Comparison of ENCODE assay signal across 9 cellular contexts in the genomic region with DNA sequence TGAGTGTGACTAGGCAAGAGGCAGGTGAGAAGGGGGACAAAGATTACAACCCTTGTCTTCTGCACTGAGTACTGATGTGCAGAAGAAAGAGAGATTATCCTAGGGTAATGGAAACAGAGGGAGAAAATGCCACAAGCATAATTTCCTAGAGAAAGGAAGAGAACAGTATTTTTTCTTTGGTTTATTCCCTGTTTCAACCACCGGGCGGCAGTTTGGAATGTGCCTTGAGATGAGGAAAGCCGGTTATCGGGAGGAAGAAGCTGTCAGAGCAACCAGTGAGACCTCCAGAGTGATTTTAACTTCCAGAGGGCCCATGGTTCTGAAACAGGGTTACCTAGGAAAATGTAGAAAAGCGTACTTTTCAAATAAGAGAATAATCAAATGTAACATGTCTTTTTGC.
DNase-seq lines count a peak whose midpoint lies in the region; ATAC-seq, FAIRE-seq and TF ChIP-seq lines count a peak whose summit lies in the region.
"Had no signal": no experiment of that assay in that cellular context is flagged by ENCODE, and none has a peak within 500 bp of the region (broad histone marks: within the 10 kb centered on the region; RNA-seq: fewer than 3 reads in every experiment).

No MANE protein-coding gene starts in this region.

- H3K36me3 ChIP-seq in OCI-LY7 (ENCODE audit: insufficient read depth, low read length): peaks cover 57% of the 10 kb centered on the region
- peaks cover 2% of the 10 kb centered on the region in 2 experiments for H3K36me3 ChIP-seq in endothelial cell of umbilical vein (ENCODE audit: control insufficient read depth in 2 of 2, extremely low read depth in 1 of 2, insufficient read depth in 2 of 2, low read length in 2 of 2)

- H3K9me2 ChIP-seq in OCI-LY7 (ENCODE audit: insufficient read depth, low read length): no peaks in the 10 kb centered on the region

- no peak for FAIRE-seq in endothelial cell of umbilical vein (lab: Jason Lieb, UNC)

- no peak overlapping the region for H3K4me2 ChIP-seq in OCI-LY7 (ENCODE audit: low read length)
- H3K4me2 ChIP-seq in endothelial cell of umbilical vein (ENCODE audit: insufficient read depth, low read length): no peak overlapping the region

- no peak overlapping the region for H3K9ac ChIP-seq in endothelial cell of umbilical vein (replicated peaks; ENCODE audit: extremely low read depth, insufficient read depth, low read length)

- no peaks in the 10 kb centered on the region for H4K20me1 ChIP-seq in OCI-LY7 (ENCODE audit: insufficient read depth, low read length)
- no peaks in the 10 kb centered on the region for H4K20me1 ChIP-seq in endothelial cell of umbilical vein (replicated peaks; ENCODE audit: control insufficient read depth, extremely low read depth, insufficient read depth, low read length)

- intact Hi-C loops in activated CD4-positive, alpha-beta T cell treated with anti-CD3 and anti-CD28 coated beads for 36 hours (cut with DNase I, micrococcal nuclease): loop anchor here in 1 of 2 experiments (5.0 kb wide), 1 partner anchor 116 kb away; no protein-coding TSS in a partner anchor
- intact Hi-C loops in OCI-LY7 (cut with micrococcal nuclease; ENCODE audit: unreplicated experiment) (loop anchor here (1.0 kb wide), 1 partner anchor 117 kb away; no protein-coding TSS in a partner anchor), endothelial cell of umbilical vein (cut with micrococcal nuclease) (loop anchor here (1.0 to 10.0 kb wide), 3 partner anchors 117 to 683 kb away; no protein-coding TSS in a partner anchor)

- DNase-seq in activated CD4-positive, alpha-beta T cell treated with anti-CD3 and anti-CD28 coated beads for 36 hours: peak; percentile 10
- DNase-seq in activated CD4-positive, alpha-beta T cell treated with anti-CD3 and anti-CD28 coated beads, Interleukin-2, amount 50 U/mL, for 48 hours: no peak
- DNase-seq in OCI-LY7 (ENCODE audit: low spot score) (peak; percentile 4), endothelial cell of umbilical vein (ENCODE audit: low read depth, low spot score) (peak; percentile 46), myocyte (ENCODE audit: low read depth) (peak; percentile 56), NCI-H510A (lab: John Stamatoyannopoulos, UW) (no peak)
- no peak for DNase-seq in activated T-cell treated with anti-CD3 and anti-CD28 coated beads, Interleukin-2, amount 50 U/mL, for 24 hours
- DNase-seq in T-helper 2 cell treated with Interferon-gamma antibody and Interleukin-4, amounts not matched to agents 5 μg/mL and 100 μg/mL, for 36 hours (ENCODE audit: low spot score): no peak

- no peaks in the 10 kb centered on the region for H3K27me3 ChIP-seq in endothelial cell of umbilical vein (ENCODE audit: control insufficient read depth in 2 of 2, insufficient read depth in 2 of 2, low read length in 2 of 2)

- H3K9me3 ChIP-seq in OCI-LY7 (ENCODE audit: low read length) (no peaks in the 10 kb centered on the region), endothelial cell of umbilical vein (replicated peaks; ENCODE audit: control insufficient read depth, insufficient read depth, low read length) (no peaks in the 10 kb centered on the region)

- BruUV-seq in OCI-LY7 (replicated peaks; lab: Mats Ljungman, UMichigan): no TSS peak
- BruUV-seq in endothelial cell of umbilical vein (replicated peaks; lab: Mats Ljungman, UMichigan): no TSS peak

- ATAC-seq in activated CD4-positive, alpha-beta T cell treated with anti-CD3 and anti-CD28 coated beads for 36 hours: no peak

- H3K27me3 Mint-ChIP-seq in activated CD4-positive, alpha-beta T cell treated with anti-CD3 and anti-CD28 coated beads for 36 hours: no peaks in the 10 kb centered on the region
- H3K27me3 Mint-ChIP-seq in activated T-cell treated with anti-CD3 and anti-CD28 coated beads, Interleukin-2, amount 50 U/mL, for 24 hours: no peaks in the 10 kb centered on the region
- H3K27me3 Mint-ChIP-seq in T-helper 2 cell treated with Interferon-gamma antibody and Interleukin-4, amounts not matched to agents 5 μg/mL and 100 μg/mL, for 36 hours (ENCODE audit: low read depth): no peaks in the 10 kb centered on the region
- H3K27me3 Mint-ChIP-seq: activated naive CD8-positive, alpha-beta T cell had no signal

- H2AFZ ChIP-seq in OCI-LY7 (ENCODE audit: low read length): no peak overlapping the region
- no peak overlapping the region for H2AFZ ChIP-seq in endothelial cell of umbilical vein (ENCODE audit: low read depth, low read length)

- no peaks in the 10 kb centered on the region for H3K4me1 Mint-ChIP-seq in activated CD4-positive, alpha-beta T cell treated with anti-CD3 and anti-CD28 coated beads for 36 hours
- H3K4me1 Mint-ChIP-seq in activated T-cell treated with anti-CD3 and anti-CD28 coated beads, Interleukin-2, amount 50 U/mL, for 24 hours (ENCODE audit: low read depth): no peaks in the 10 kb centered on the region
- peaks cover 2% of the 10 kb centered on the region for H3K4me1 Mint-ChIP-seq in T-helper 2 cell treated with Interferon-gamma antibody and Interleukin-4, amounts not matched to agents 5 μg/mL and 100 μg/mL, for 36 hours (ENCODE audit: low read depth)

- H3K27ac ChIP-seq in OCI-LY7 (ENCODE audit: low read depth, low read length, poor library complexity, severe bottlenecking) (no peak overlapping the region), endothelial cell of umbilical vein (ENCODE audit: insufficient read depth, low read depth, low read length) (no peak overlapping the region)

- CTCF ChIA-PET in activated CD4-positive, alpha-beta T cell treated with anti-CD3 and anti-CD28 coated beads for 36 hours (lab: Charles Lee): no interaction called here
- CTCF ChIA-PET in OCI-LY7 (lab: Charles Lee; ENCODE audit: unreplicated experiment): no interaction called here
- CTCF ChIA-PET in endothelial cell of umbilical vein (lab: Charles Lee): interaction anchor here (0.6 to 3.3 kb wide), 21 partner anchors 9 to 682 kb away, joined by 3 to 98 read pairs (median 4); partner anchors contain the start of gene REV3L

- peak; percentile 69 for TF ChIP-seq CTCF in OCI-LY7 (conservative IDR thresholded peaks at IDR 0.05; ENCODE audit: low read length)
- TF ChIP-seq CTCF in endothelial cell of umbilical vein (IDR thresholded peaks at IDR 0.05; ENCODE audit: extremely low read depth in 1 of 2, insufficient read depth in 1 of 2, low read depth in 1 of 2, low read length in 2 of 2): peak; percentile 22 to 48

- no peak for TF ChIP-seq POLR2A in endothelial cell of umbilical vein (IDR thresholded peaks at IDR 0.05; ENCODE audit: low read depth, low read length)

- no peaks in the 10 kb centered on the region for H3K9me1 ChIP-seq in endothelial cell of umbilical vein (replicated peaks; ENCODE audit: control insufficient read depth, extremely low read depth, insufficient read depth, low read length)

- POLR2A ChIA-PET in activated CD4-positive, alpha-beta T cell treated with anti-CD3 and anti-CD28 coated beads for 36 hours (lab: Charles Lee): no interaction called here
- POLR2A ChIA-PET in OCI-LY7 (lab: Charles Lee): no interaction called here
- POLR2A ChIA-PET in endothelial cell of umbilical vein (lab: Charles Lee): no interaction called here

- H3K4me3 Mint-ChIP-seq in activated CD4-positive, alpha-beta T cell treated with anti-CD3 and anti-CD28 coated beads for 36 hours: no peak overlapping the region
- H3K4me3 Mint-ChIP-seq in activated T-cell treated with anti-CD3 and anti-CD28 coated beads, Interleukin-2, amount 50 U/mL, for 24 hours: no peak overlapping the region
- no peak overlapping the region for H3K4me3 Mint-ChIP-seq in T-helper 2 cell treated with Interferon-gamma antibody and Interleukin-4, amounts not matched to agents 5 μg/mL and 100 μg/mL, for 36 hours
- H3K4me3 Mint-ChIP-seq: activated naive CD8-positive, alpha-beta T cell had no signal

- no peaks in the 10 kb centered on the region for H3K79me2 ChIP-seq in OCI-LY7 (ENCODE audit: insufficient read depth, low read depth, low read length)
- no peaks in the 10 kb centered on the region for H3K79me2 ChIP-seq in endothelial cell of umbilical vein (ENCODE audit: control insufficient read depth, insufficient read depth, low read length)

- dilution Hi-C loops in endothelial cell of umbilical vein (cut with MboI; ENCODE audit: extremely low pct_ligation_motif_present, low sequenced_read_pairs): no loop called here

- H3K4me1 ChIP-seq in OCI-LY7 (ENCODE audit: insufficient read depth, low read length, poor library complexity, severe bottlenecking) (no peaks in the 10 kb centered on the region), endothelial cell of umbilical vein (ENCODE audit: control insufficient read depth, extremely low read depth, insufficient read depth, low read length) (no peaks in the 10 kb centered on the region)

- peaks cover 11% of the 10 kb centered on the region for H3K36me3 Mint-ChIP-seq in activated CD4-positive, alpha-beta T cell treated with anti-CD3 and anti-CD28 coated beads for 36 hours (ENCODE audit: low read depth)
- H3K36me3 Mint-ChIP-seq in activated T-cell treated with anti-CD3 and anti-CD28 coated beads, Interleukin-2, amount 50 U/mL, for 24 hours (ENCODE audit: low read depth): peaks cover 44% of the 10 kb centered on the region
- peaks cover 23% of the 10 kb centered on the region for H3K36me3 Mint-ChIP-seq in T-helper 2 cell treated with Interferon-gamma antibody and Interleukin-4, amounts not matched to agents 5 μg/mL and 100 μg/mL, for 36 hours (ENCODE audit: low read depth)

- no peaks in the 10 kb centered on the region for H3K9me3 Mint-ChIP-seq in activated CD4-positive, alpha-beta T cell treated with anti-CD3 and anti-CD28 coated beads for 36 hours (ENCODE audit: low read depth)
- H3K9me3 Mint-ChIP-seq in activated T-cell treated with anti-CD3 and anti-CD28 coated beads, Interleukin-2, amount 50 U/mL, for 24 hours: no peaks in the 10 kb centered on the region
- H3K9me3 Mint-ChIP-seq in T-helper 2 cell treated with Interferon-gamma antibody and Interleukin-4, amounts not matched to agents 5 μg/mL and 100 μg/mL, for 36 hours: no peaks in the 10 kb centered on the region

- H3K4me3 ChIP-seq in OCI-LY7 (ENCODE audit: low read depth, low read length, poor library complexity, severe bottlenecking): no peak overlapping the region
- no peak overlapping the region for H3K4me3 ChIP-seq in endothelial cell of umbilical vein (replicated peaks in 1 of 3; ENCODE audit: insufficient read depth in 1 of 3, low read depth in 1 of 3, low read length in 3 of 3)

- H3K27ac Mint-ChIP-seq in activated CD4-positive, alpha-beta T cell treated with anti-CD3 and anti-CD28 coated beads for 36 hours: no peak overlapping the region
- no peak overlapping the region for H3K27ac Mint-ChIP-seq in activated T-cell treated with anti-CD3 and anti-CD28 coated beads, Interleukin-2, amount 50 U/mL, for 24 hours
- no peak overlapping the region for H3K27ac Mint-ChIP-seq in T-helper 2 cell treated with Interferon-gamma antibody and Interleukin-4, amounts not matched to agents 5 μg/mL and 100 μg/mL, for 36 hours
- H3K27ac Mint-ChIP-seq: activated naive CD8-positive, alpha-beta T cell had no signal

TF ChIP-seq in endothelial cell of umbilical vein, 7 proteins besides CTCF, POLR2A, EP300 and RAD21 (continues in another document):
- no peak for TF ChIP-seq GATA2 (IDR thresholded peaks at IDR 0.05; ENCODE audit: insufficient read depth, insufficient read length, low read depth, low read length)
- no peak for TF ChIP-seq JUN (IDR thresholded peaks at IDR 0.05; ENCODE audit: borderline replicate concordance, insufficient read depth, insufficient read length, low read depth)
- TF ChIP-seq POLR2AphosphoS5 (IDR thresholded peaks at IDR 0.05; ENCODE audit: insufficient read depth, low read depth, low read length): no peak

Comparison
In these comparisons a context has a peak if more than half of its experiments do, and no peak if none do; other contexts are left out.
1. DNase-seq: peak in activated CD4-positive, alpha-beta T cell treated with anti-CD3 and anti-CD28 coated beads for 36 hours (single experiment), OCI-LY7 (single experiment), endothelial cell of umbilical vein (single experiment) and myocyte (single experiment); none in activated CD4-positive, alpha-beta T cell treated with anti-CD3 and anti-CD28 coated beads, Interleukin-2, amount 50 U/mL, for 48 hours (0 of 2), NCI-H510A (single experiment), activated T-cell treated with anti-CD3 and anti-CD28 coated beads, Interleukin-2, amount 50 U/mL, for 24 hours (single experiment) and T-helper 2 cell treated with Interferon-gamma antibody and Interleukin-4, amounts not matched to agents 5 μg/mL and 100 μg/mL, for 36 hours (single experiment).